Comparison of ENCODE assay signal across 18 cellular contexts in the genomic region with DNA sequence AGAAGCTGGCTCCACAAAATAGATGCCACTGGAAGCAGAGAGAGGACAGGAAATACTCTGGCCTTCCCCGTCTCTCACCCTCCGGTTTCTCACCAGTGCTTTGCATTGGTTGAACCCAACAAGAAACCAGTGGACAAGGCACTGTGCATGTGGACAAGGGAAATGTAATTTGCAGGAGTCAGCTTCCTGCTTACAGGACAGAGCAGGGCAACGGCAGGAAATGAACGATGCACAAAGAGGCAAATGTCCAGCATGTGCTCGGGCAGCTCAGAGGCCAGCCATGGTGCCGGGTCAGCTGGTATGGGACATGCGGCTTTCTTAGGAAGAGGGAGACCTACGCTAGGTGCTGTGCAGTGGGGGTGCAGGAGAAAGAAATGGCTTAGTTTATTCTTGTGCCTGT. TPM values are rescaled to one million over a fixed set of nuclear protein-coding genes. Genes with fewer than 3 reads are reported as not detected.
"Had no signal": no experiment of that assay in that cellular context is flagged by ENCODE, and none has a peak within 500 bp of the region (broad histone marks: within the 10 kb centered on the region; RNA-seq: fewer than 3 reads in every experiment).

No MANE protein-coding gene starts in this region.

RNA-seq across cellular contexts. Expression of a gene that starts 35.6 kb away (rescaled TPM):
- total RNA-seq: activated B cell treated with CpG ODN at 0.5 μM for 24 hours; activated CD4-positive, alpha-beta memory T cell treated with anti-CD3 and anti-CD28 coated beads for 36 hours; activated CD4-positive, alpha-beta T cell treated with anti-CD3 and anti-CD28 coated beads, Interleukin-2, amount 10 ng/mL, durations not matched to agents 24 days and 14 days; activated CD8-positive, alpha-beta memory T cell treated with anti-CD3 and anti-CD28 coated beads for 36 hours; activated CD8-positive, alpha-beta T cell treated with anti-CD3 and anti-CD28 coated beads for 36 hours; activated naive CD4-positive, alpha-beta T cell treated with anti-CD3 and anti-CD28 coated beads for 36 hours; activated naive CD4-positive, alpha-beta T cell treated with anti-CD3 and anti-CD28 coated beads, Interleukin-2, amount 50 U/mL, for 72 hours; activated naive CD8-positive, alpha-beta T cell treated with anti-CD3 and anti-CD28 coated beads for 36 hours; activated T-cell treated with anti-CD3 and anti-CD28 coated beads, Interleukin-2, amount 50 U/mL, for 4 hours; activated T-cell treated with anti-CD3 and anti-CD28 coated beads, Interleukin-2, amount 50 U/mL, for 72 hours; activated T-helper 1 cell treated with anti-CD3 and anti-CD28 coated beads, Interleukin-12 subunit alpha, Interleukin-12 subunit beta, Interleukin-2, Interleukin-4 antibody, amounts not matched to agents 30 ng/mL and 10 ng/mL and 1 ng/mL, durations not matched to agents 14 hours and 24 hours and 36 hours; activated T-helper 17 cell treated with anti-CD3 and anti-CD28 coated beads, Interleukin-2, amount 50 U/mL, for 72 hours; adrenal gland; aorta; astrocyte; body of pancreas; breast epithelium; cardiac septum had no signal
- polyA plus RNA-seq: aorta had no signal
